ENCODE assay signal across 19 cellular contexts in genomic region chr2:2866459-2866858, GRCh38.
"Had no signal": no experiment of that assay in that cellular context is flagged by ENCODE, and none has a peak within 500 bp of the region (broad histone marks: within the 10 kb centered on the region; RNA-seq: fewer than 3 reads in every experiment).

No MANE protein-coding gene starts in this region.

- H3K4me1 Mint-ChIP-seq: activated naive CD8-positive, alpha-beta T cell treated with anti-CD3 and anti-CD28 coated beads for 36 hours; naive thymus-derived CD4-positive, alpha-beta T cell had no signal

- H3K4me3 Mint-ChIP-seq: activated naive CD4-positive, alpha-beta T cell treated with anti-CD3 and anti-CD28 coated beads for 36 hours; activated naive CD8-positive, alpha-beta T cell treated with anti-CD3 and anti-CD28 coated beads for 36 hours; activated T-cell treated with anti-CD3 and anti-CD28 coated beads, Interleukin-2, amount 50 U/mL, for 72 hours; naive thymus-derived CD4-positive, alpha-beta T cell had no signal

- H3K27me3 Mint-ChIP-seq: activated naive CD8-positive, alpha-beta T cell treated with anti-CD3 and anti-CD28 coated beads for 36 hours; naive thymus-derived CD4-positive, alpha-beta T cell had no signal

- H3K9me3 Mint-ChIP-seq: activated naive CD4-positive, alpha-beta T cell treated with anti-CD3 and anti-CD28 coated beads for 36 hours; activated naive CD8-positive, alpha-beta T cell treated with anti-CD3 and anti-CD28 coated beads for 36 hours; activated T-cell treated with anti-CD3 and anti-CD28 coated beads, Interleukin-2, amount 50 U/mL, for 72 hours; naive thymus-derived CD4-positive, alpha-beta T cell had no signal

- ATAC-seq: activated T-cell treated with anti-CD3 and anti-CD28 coated beads, Interleukin-2, amount 50 U/mL, for 72 hours; gastroesophageal sphincter; left cardiac atrium; naive thymus-derived CD4-positive, alpha-beta T cell; pancreas had no signal

- DNase-seq: activated CD4-positive, alpha-beta T cell treated with anti-CD3 and anti-CD28 coated beads for 4 hours; activated CD4-positive, alpha-beta T cell treated with anti-CD3 and anti-CD28 coated beads, Interleukin-2, amount 50 U/mL, for 4 hours; activated effector memory CD4-positive, alpha-beta T cell treated with Interleukin-2 at 50 U/mL for 16 hours; activated naive CD4-positive, alpha-beta T cell treated with anti-CD3 and anti-CD28 coated beads for 36 hours; activated naive CD8-positive, alpha-beta T cell treated with anti-CD3 and anti-CD28 coated beads for 36 hours; activated T-cell treated with anti-CD3 and anti-CD28 coated beads for 4 hours; activated T-cell treated with anti-CD3 and anti-CD28 coated beads, Interleukin-2, amount 50 U/mL, for 72 hours; adrenal gland; brain microvascular endothelial cell; caudate nucleus; hippocampal formation; left cardiac atrium; midbrain; naive thymus-derived CD4-positive, alpha-beta T cell; nucleus accumbens; pancreas; stimulated activated naive CD4-positive, alpha-beta T cell treated with Interleukin-2 at 50 U/mL for 16 hours; T-helper 9 cell had no signal

- H3K36me3 Mint-ChIP-seq: activated naive CD8-positive, alpha-beta T cell treated with anti-CD3 and anti-CD28 coated beads for 36 hours; naive thymus-derived CD4-positive, alpha-beta T cell had no signal

- H3K27ac Mint-ChIP-seq: activated naive CD4-positive, alpha-beta T cell treated with anti-CD3 and anti-CD28 coated beads for 36 hours; activated naive CD8-positive, alpha-beta T cell treated with anti-CD3 and anti-CD28 coated beads for 36 hours; activated T-cell treated with anti-CD3 and anti-CD28 coated beads, Interleukin-2, amount 50 U/mL, for 72 hours; naive thymus-derived CD4-positive, alpha-beta T cell had no signal
